ENCODE assay signal across 27 cellular contexts in genomic region chr20:56316051-56316450, GRCh38.
"Had no signal": no experiment of that assay in that cellular context is flagged by ENCODE, and none has a peak within 500 bp of the region (broad histone marks: within the 10 kb centered on the region; RNA-seq: fewer than 3 reads in every experiment).

No MANE protein-coding gene starts in this region.

- H3K9me3 ChIP-seq: lower lobe of right lung, ovary, psoas muscle, sigmoid colon, thyroid gland, vagina had no signal

- H3K4me1 ChIP-seq: esophagus muscularis mucosa, left ventricle myocardium inferior, lower lobe of right lung, psoas muscle, sigmoid colon, stomach, thyroid gland, vagina had no signal

- H3K4me3 ChIP-seq: esophagus muscularis mucosa, left ventricle myocardium inferior, lower lobe of right lung, ovary, psoas muscle, sigmoid colon, stomach, thyroid gland, vagina had no signal

- DNase-seq: effector CD8-positive, alpha-beta T cell; foreskin melanocyte; glutamatergic neuron; hypothalamus; immature natural killer cell; islet precursor cell; kidney glomerular epithelial cell; left colon; left ventricle myocardium inferior; lower lobe of right lung; naive thymus-derived CD8-positive, alpha-beta T cell; nephron progenitor cell; occipital lobe; ovary; posterior cingulate gyrus; psoas muscle; sigmoid colon; stimulated activated CD4-positive, alpha-beta T cell treated with anti-CD3 and anti-CD28 coated beads, Interleukin-2, amount 100 ng/mL, for 24 hours; stimulated activated CD4-positive, alpha-beta T cell treated with anti-CD3 and anti-CD28 coated beads, Interleukin-4, amount 100 ng/mL, for 24 hours; stimulated activated naive CD4-positive, alpha-beta T cell treated with Interleukin-2 at 50 U/mL for 16 hours; stomach; thyroid gland; trophoblast cell had no signal

- H3K27ac ChIP-seq: esophagus muscularis mucosa, left ventricle myocardium inferior, lower lobe of right lung, ovary, psoas muscle, sigmoid colon, stomach, thyroid gland, vagina had no signal

- ATAC-seq: left colon; lower lobe of right lung; naive thymus-derived CD8-positive, alpha-beta T cell; psoas muscle; right cardiac atrium; stimulated activated effector memory CD8-positive, alpha-beta T cell treated with anti-CD3 and anti-CD28 coated beads, Interleukin-12 subunit alpha, Interleukin-12 subunit beta, amount 100 ng/mL, for 72 hours had no signal

- H3K27me3 ChIP-seq: ovary, thyroid gland, vagina had no signal

- H3K36me3 ChIP-seq: esophagus muscularis mucosa, left ventricle myocardium inferior, lower lobe of right lung, ovary, sigmoid colon, stomach, thyroid gland, vagina had no signal
